2 cellular contexts compared by ENCODE assay signal in the genomic region with DNA sequence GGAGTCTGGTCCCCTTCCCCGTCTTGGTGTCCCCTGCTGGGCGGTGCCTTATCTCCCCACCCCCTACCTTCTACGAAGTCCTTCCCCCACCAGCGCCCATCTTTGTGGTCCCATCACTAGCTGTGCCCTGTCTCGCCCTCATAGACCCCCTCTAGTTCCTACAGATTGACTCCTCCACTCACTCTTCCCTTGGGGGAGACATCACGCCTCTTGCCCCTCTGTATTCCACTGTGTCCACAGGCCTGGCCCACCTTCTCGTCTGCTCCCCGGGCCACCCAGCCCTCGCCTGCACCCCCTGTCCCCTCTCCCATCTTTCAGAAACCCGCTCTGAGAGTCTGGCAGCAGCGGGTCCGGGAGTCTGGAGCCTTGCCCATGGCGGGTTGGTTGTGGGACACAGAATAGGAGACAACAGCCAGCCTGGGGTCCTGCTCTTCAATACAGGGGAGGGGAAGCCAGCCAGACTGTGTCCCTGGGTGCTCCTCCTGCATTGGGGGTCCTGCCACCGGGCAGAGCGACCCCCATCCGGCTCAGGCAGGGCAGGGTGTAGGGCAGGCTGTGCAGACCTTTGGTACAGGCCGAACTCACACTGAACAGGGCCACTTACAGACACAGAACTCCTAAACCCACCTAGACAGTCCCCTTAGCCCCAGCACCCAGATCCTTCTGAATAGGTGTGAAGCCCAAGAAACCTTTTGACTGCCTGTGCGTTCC.
TF ChIP-seq lines count a peak whose summit lies in the region.

No MANE protein-coding gene starts in this region.

TF ChIP-seq in HCT116, 20 proteins besides CTCF, POLR2A, EP300 and RAD21 (continued from another document):
- TF ChIP-seq, protein P1, sequence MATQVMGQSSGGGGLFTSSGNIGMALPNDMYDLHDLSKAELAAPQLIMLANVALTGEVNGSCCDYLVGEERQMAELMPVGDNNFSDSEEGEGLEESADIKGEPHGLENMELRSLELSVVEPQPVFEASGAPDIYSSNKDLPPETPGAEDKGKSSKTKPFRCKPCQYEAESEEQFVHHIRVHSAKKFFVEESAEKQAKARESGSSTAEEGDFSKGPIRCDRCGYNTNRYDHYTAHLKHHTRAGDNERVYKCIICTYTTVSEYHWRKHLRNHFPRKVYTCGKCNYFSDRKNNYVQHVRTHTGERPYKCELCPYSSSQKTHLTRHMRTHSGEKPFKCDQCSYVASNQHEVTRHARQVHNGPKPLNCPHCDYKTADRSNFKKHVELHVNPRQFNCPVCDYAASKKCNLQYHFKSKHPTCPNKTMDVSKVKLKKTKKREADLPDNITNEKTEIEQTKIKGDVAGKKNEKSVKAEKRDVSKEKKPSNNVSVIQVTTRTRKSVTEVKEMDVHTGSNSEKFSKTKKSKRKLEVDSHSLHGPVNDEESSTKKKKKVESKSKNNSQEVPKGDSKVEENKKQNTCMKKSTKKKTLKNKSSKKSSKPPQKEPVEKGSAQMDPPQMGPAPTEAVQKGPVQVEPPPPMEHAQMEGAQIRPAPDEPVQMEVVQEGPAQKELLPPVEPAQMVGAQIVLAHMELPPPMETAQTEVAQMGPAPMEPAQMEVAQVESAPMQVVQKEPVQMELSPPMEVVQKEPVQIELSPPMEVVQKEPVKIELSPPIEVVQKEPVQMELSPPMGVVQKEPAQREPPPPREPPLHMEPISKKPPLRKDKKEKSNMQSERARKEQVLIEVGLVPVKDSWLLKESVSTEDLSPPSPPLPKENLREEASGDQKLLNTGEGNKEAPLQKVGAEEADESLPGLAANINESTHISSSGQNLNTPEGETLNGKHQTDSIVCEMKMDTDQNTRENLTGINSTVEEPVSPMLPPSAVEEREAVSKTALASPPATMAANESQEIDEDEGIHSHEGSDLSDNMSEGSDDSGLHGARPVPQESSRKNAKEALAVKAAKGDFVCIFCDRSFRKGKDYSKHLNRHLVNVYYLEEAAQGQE (IDR thresholded peaks at IDR 0.05; ENCODE audit: low read depth), result no peak
- TF ChIP-seq, protein P2, sequence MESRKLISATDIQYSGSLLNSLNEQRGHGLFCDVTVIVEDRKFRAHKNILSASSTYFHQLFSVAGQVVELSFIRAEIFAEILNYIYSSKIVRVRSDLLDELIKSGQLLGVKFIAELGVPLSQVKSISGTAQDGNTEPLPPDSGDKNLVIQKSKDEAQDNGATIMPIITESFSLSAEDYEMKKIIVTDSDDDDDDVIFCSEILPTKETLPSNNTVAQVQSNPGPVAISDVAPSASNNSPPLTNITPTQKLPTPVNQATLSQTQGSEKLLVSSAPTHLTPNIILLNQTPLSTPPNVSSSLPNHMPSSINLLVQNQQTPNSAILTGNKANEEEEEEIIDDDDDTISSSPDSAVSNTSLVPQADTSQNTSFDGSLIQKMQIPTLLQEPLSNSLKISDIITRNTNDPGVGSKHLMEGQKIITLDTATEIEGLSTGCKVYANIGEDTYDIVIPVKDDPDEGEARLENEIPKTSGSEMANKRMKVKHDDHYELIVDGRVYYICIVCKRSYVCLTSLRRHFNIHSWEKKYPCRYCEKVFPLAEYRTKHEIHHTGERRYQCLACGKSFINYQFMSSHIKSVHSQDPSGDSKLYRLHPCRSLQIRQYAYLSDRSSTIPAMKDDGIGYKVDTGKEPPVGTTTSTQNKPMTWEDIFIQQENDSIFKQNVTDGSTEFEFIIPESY (IDR thresholded peaks at IDR 0.05; ENCODE audit: extremely low read depth, insufficient replicate concordance, low read length), result no peak
- TF ChIP-seq EZH2phosphoT487 (IDR thresholded peaks at IDR 0.05; ENCODE audit: borderline replicate concordance) (no peak), SIN3A (IDR thresholded peaks at IDR 0.05; ENCODE audit: low read depth) (no peak)

TF ChIP-seq in liver, 16 proteins besides CTCF, POLR2A, EP300 and RAD21 (continued from another document):
- TF ChIP-seq, protein P2 (IDR thresholded peaks at IDR 0.05), result no peak
- TF ChIP-seq, protein P3, sequence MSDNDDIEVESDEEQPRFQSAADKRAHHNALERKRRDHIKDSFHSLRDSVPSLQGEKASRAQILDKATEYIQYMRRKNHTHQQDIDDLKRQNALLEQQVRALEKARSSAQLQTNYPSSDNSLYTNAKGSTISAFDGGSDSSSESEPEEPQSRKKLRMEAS (IDR thresholded peaks at IDR 0.05), result no peak
- TF ChIP-seq FOXA1 (IDR thresholded peaks at IDR 0.05) (no peak), GABPA (IDR thresholded peaks at IDR 0.05 in 1 of 2, conservative IDR thresholded peaks at IDR 0.05 in 1 of 2) (no peak)
- TF ChIP-seq, protein P4, sequence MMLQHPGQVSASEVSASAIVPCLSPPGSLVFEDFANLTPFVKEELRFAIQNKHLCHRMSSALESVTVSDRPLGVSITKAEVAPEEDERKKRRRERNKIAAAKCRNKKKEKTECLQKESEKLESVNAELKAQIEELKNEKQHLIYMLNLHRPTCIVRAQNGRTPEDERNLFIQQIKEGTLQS (IDR thresholded peaks at IDR 0.05), result no peak
